Comparison of ENCODE assay signal across 15 cellular contexts in the genomic region with DNA sequence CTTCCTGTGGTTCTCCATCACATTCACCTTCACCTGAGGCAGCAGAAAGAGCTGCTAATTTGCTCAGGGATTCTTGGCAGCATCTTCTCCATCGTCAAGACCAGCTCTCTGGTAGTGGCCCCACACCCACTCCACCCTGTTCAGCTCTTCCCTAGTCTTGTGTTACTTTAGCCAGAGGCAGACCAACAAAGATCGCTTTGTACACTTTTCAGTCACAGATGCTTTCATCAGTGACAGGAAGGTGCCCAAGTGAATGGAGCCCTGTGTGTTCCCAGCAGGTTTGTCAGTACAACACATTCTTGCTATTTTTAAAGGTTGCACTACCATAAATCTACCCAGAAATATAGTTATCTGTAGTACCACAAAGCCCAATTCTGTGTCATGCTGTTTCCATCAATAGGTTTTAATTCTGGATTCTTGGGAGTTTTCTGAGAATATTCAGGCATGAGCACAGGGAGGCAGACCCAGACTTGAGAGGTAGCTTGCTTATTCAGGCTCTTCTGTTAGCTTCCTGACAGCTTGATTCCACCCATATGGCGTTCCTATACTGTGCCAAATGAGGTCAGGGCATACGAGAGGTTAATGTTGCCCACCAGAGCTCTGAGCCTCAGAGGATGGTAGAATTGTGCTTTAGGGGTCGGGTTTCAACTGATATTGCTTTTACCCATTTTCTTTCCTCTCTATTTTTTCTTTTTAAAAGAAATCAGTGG.
"Had no signal": no experiment of that assay in that cellular context is flagged by ENCODE, and none has a peak within 500 bp of the region (broad histone marks: within the 10 kb centered on the region; RNA-seq: fewer than 3 reads in every experiment).

No MANE protein-coding gene starts in this region.

- H3K9me3 ChIP-seq: esophagus muscularis mucosa, psoas muscle, suprapubic skin had no signal

- ATAC-seq: left ventricle myocardium superior, psoas muscle, sciatic nerve had no signal

- H3K4me3 ChIP-seq: coronary artery, esophagus muscularis mucosa, psoas muscle, suprapubic skin had no signal

- H3K27me3 Mint-ChIP-seq: stimulated activated naive CD8-positive, alpha-beta T cell treated with anti-CD3 and anti-CD28 coated beads, Interleukin-15, Interleukin-2, amounts not matched to agents 100 ng/mL and 50 ng/mL, for 24 hours; type B pancreatic cell had no signal

- H3K4me1 ChIP-seq: esophagus muscularis mucosa, psoas muscle, suprapubic skin had no signal

- H3K27me3 ChIP-seq: esophagus muscularis mucosa, suprapubic skin had no signal

- H3K4me3 Mint-ChIP-seq: activated naive CD4-positive, alpha-beta T cell treated with anti-CD3 and anti-CD28 coated beads for 36 hours; nephron progenitor cell; stimulated activated naive CD8-positive, alpha-beta T cell treated with anti-CD3 and anti-CD28 coated beads, Interleukin-15, Interleukin-2, amounts not matched to agents 100 ng/mL and 50 ng/mL, for 24 hours; type B pancreatic cell had no signal

- H3K27ac Mint-ChIP-seq: activated naive CD4-positive, alpha-beta T cell treated with anti-CD3 and anti-CD28 coated beads for 36 hours; activated T-helper 2 cell treated with anti-CD3 and anti-CD28 coated beads, Interferon-gamma antibody, Interleukin-2, Interleukin-4, amounts not matched to agents 10 μg/mL and 5 μg/mL and 100 μg/mL, durations not matched to agents 14 hours and 24 hours and 36 hours; nephron progenitor cell; stimulated activated naive CD8-positive, alpha-beta T cell treated with anti-CD3 and anti-CD28 coated beads, Interleukin-15, Interleukin-2, amounts not matched to agents 100 ng/mL and 50 ng/mL, for 24 hours; type B pancreatic cell had no signal

- H3K36me3 ChIP-seq: suprapubic skin had no signal

- H3K9me3 Mint-ChIP-seq: activated naive CD4-positive, alpha-beta T cell treated with anti-CD3 and anti-CD28 coated beads for 36 hours; activated T-helper 2 cell treated with anti-CD3 and anti-CD28 coated beads, Interferon-gamma antibody, Interleukin-2, Interleukin-4, amounts not matched to agents 10 μg/mL and 5 μg/mL and 100 μg/mL, durations not matched to agents 14 hours and 24 hours and 36 hours; nephron progenitor cell; stimulated activated naive CD8-positive, alpha-beta T cell treated with anti-CD3 and anti-CD28 coated beads, Interleukin-15, Interleukin-2, amounts not matched to agents 100 ng/mL and 50 ng/mL, for 24 hours; type B pancreatic cell had no signal

- DNase-seq: activated CD4-positive, alpha-beta T cell treated with anti-CD3 and anti-CD28 coated beads for 1 hour; activated CD4-positive, alpha-beta T cell treated with anti-CD3 and anti-CD28 coated beads, Interleukin-2, amount 50 U/mL, for 4 hours; activated naive CD4-positive, alpha-beta T cell treated with anti-CD3 and anti-CD28 coated beads for 36 hours; activated T-cell treated with anti-CD3 and anti-CD28 coated beads for 4 hours; left ventricle myocardium superior; nephron progenitor cell; psoas muscle; T1000 had no signal

- H3K27ac ChIP-seq: coronary artery, esophagus muscularis mucosa, psoas muscle, suprapubic skin had no signal

- H3K36me3 Mint-ChIP-seq: type B pancreatic cell had no signal
